Comparison of ENCODE assay signal across 1 cellular context in the genomic region with DNA sequence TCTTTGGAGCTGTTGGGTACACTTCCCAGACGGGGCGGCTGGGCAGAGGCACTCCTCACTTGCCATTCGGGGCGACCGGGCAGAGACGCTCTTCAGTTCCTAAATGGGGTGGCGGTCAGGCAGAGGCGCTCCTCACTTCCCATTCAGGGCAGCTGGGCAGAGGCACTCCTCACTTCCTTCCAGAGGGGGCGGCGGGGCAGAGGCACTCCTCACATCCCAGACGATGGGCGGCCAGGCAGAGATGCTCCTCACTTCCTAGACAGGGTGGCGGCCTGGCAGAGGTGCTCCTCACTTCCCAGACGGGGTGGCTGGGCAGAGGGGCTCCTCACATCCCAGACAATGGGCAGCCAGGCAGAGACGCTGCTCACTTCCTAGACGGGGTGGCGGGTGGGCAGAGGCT. TPM values are rescaled to one million over a fixed set of nuclear protein-coding genes. Genes with fewer than 3 reads are reported as not detected.
"Had no signal": no experiment of that assay in that cellular context is flagged by ENCODE, and none has a peak within 500 bp of the region (broad histone marks: within the 10 kb centered on the region; RNA-seq: fewer than 3 reads in every experiment).

No MANE protein-coding gene starts in this region.

RNA-seq across cellular contexts. Expression of gene ACTBL2, which starts 35.8 kb away (rescaled TPM):
- total RNA-seq: G401 had no signal
